ENCODE assay signal across 2 cellular contexts in genomic region chr19:36026091-36026876, GRCh38.
A peak's percentile ranks its signal among the peaks of the same experiment; 100 is the strongest.
TF ChIP-seq lines count a peak whose summit lies in the region.

No MANE protein-coding gene starts in this region.

TF ChIP-seq in IMR-90, 13 proteins besides CTCF, POLR2A, EP300 and RAD21:
- no peak for TF ChIP-seq CEBPB (IDR thresholded peaks at IDR 0.05; ENCODE audit: low read depth, low read length)
- no peak for TF ChIP-seq FOS (IDR thresholded peaks at IDR 0.05; ENCODE audit: low read depth, low read length)

TF ChIP-seq in HepG2, 621 proteins besides CTCF, POLR2A, EP300 and RAD21:
- TF ChIP-seq ZNF281 (CRISPR knock-in tag; IDR thresholded peaks at IDR 0.05; ENCODE audit: borderline replicate concordance) = no peak
- no peak for TF ChIP-seq ATF5 (CRISPR knock-in tag; IDR thresholded peaks at IDR 0.05; ENCODE audit: low read depth)
- no peak for TF ChIP-seq ZGPAT (CRISPR knock-in tag; IDR thresholded peaks at IDR 0.05)
- 0 out of 2 replicates have a peak, but pooled peaks have one; percentile 37 for TF ChIP-seq PCBP1 (IDR thresholded peaks at IDR 0.05; ENCODE audit: borderline replicate concordance, low read depth, low read length)
